In the genomic region with DNA sequence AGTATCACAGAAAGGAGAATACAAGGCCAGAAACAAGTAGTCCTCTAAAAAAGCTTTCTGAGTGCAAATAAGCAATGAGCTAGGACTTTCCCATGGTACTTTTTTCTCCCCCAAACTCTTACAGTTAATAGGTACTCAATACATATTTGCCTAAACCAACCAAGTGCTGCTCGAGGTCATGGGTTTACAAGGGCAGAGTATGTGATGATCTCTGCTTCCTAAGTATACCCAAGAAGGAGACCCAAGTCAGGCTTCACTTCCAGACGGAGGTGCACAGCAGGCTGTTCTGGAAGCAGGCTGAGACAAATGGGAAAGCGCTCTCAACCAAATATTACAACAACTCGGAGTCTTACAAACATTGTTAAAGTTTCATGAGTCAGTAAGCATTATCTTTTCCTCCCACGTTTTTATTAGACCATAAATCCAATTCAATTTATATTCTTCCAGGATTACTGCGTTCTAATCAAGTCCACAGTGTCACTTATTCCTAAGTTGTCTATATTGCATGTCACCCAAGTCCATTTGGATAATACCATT, we compare ENCODE assay signal across 1 cellular context.
TF ChIP-seq lines count a peak whose summit lies in the region.

No MANE protein-coding gene starts in this region.

TF ChIP-seq in GM23338, 12 proteins besides CTCF, POLR2A, EP300 and RAD21:
- TF ChIP-seq, protein P1, sequence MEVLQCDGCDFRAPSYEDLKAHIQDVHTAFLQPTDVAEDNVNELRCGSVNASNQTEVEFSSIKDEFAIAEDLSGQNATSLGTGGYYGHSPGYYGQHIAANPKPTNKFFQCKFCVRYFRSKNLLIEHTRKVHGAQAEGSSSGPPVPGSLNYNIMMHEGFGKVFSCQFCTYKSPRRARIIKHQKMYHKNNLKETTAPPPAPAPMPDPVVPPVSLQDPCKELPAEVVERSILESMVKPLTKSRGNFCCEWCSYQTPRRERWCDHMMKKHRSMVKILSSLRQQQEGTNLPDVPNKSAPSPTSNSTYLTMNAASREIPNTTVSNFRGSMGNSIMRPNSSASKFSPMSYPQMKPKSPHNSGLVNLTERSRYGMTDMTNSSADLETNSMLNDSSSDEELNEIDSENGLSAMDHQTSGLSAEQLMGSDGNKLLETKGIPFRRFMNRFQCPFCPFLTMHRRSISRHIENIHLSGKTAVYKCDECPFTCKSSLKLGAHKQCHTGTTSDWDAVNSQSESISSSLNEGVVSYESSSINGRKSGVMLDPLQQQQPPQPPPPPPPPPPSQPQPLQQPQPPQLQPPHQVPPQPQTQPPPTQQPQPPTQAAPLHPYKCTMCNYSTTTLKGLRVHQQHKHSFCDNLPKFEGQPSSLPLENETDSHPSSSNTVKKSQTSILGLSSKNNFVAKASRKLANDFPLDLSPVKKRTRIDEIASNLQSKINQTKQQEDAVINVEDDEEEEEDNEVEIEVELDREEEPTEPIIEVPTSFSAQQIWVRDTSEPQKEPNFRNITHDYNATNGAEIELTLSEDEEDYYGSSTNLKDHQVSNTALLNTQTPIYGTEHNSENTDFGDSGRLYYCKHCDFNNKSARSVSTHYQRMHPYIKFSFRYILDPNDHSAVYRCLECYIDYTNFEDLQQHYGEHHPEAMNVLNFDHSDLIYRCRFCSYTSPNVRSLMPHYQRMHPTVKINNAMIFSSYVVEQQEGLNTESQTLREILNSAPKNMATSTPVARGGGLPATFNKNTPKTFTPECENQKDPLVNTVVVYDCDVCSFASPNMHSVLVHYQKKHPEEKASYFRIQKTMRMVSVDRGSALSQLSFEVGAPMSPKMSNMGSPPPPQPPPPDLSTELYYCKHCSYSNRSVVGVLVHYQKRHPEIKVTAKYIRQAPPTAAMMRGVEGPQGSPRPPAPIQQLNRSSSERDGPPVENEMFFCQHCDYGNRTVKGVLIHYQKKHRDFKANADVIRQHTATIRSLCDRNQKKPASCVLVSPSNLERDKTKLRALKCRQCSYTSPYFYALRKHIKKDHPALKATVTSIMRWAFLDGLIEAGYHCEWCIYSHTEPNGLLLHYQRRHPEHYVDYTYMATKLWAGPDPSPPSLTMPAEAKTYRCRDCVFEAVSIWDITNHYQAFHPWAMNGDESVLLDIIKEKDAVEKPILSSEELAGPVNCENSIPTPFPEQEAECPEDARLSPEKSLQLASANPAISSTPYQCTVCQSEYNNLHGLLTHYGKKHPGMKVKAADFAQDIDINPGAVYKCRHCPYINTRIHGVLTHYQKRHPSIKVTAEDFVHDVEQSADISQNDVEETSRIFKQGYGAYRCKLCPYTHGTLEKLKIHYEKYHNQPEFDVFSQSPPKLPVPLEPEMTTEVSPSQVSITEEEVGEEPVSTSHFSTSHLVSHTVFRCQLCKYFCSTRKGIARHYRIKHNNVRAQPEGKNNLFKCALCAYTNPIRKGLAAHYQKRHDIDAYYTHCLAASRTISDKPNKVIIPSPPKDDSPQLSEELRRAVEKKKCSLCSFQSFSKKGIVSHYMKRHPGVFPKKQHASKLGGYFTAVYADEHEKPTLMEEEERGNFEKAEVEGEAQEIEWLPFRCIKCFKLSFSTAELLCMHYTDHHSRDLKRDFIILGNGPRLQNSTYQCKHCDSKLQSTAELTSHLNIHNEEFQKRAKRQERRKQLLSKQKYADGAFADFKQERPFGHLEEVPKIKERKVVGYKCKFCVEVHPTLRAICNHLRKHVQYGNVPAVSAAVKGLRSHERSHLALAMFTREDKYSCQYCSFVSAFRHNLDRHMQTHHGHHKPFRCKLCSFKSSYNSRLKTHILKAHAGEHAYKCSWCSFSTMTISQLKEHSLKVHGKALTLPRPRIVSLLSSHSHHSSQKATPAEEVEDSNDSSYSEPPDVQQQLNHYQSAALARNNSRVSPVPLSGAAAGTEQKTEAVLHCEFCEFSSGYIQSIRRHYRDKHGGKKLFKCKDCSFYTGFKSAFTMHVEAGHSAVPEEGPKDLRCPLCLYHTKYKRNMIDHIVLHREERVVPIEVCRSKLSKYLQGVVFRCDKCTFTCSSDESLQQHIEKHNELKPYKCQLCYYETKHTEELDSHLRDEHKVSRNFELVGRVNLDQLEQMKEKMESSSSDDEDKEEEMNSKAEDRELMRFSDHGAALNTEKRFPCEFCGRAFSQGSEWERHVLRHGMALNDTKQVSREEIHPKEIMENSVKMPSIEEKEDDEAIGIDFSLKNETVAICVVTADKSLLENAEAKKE (CRISPR knock-in tag; IDR thresholded peaks at IDR 0.05): no peak
- TF ChIP-seq EZH2 (IDR thresholded peaks at IDR 0.05; ENCODE audit: low read depth, unreplicated experiment) (no peak), CREB1 (CRISPR knock-in tag; IDR thresholded peaks at IDR 0.05; ENCODE audit: low read depth) (no peak), ZNF114 (CRISPR knock-in tag; IDR thresholded peaks at IDR 0.05) (no peak), STAT1 (IDR thresholded peaks at IDR 0.05; ENCODE audit: unreplicated experiment) (no peak), ZNF331 (CRISPR knock-in tag; IDR thresholded peaks at IDR 0.05; ENCODE audit: low read depth) (no peak), EZH2phosphoT487 (IDR thresholded peaks at IDR 0.05; ENCODE audit: unreplicated experiment) (no peak), JUNB (IDR thresholded peaks at IDR 0.05; ENCODE audit: unreplicated experiment) (no peak), NANOG (IDR thresholded peaks at IDR 0.05; ENCODE audit: borderline replicate concordance) (no peak), POLR2AphosphoS5 (IDR thresholded peaks at IDR 0.05; ENCODE audit: low read depth) (no peak)
- TF ChIP-seq, protein P2, sequence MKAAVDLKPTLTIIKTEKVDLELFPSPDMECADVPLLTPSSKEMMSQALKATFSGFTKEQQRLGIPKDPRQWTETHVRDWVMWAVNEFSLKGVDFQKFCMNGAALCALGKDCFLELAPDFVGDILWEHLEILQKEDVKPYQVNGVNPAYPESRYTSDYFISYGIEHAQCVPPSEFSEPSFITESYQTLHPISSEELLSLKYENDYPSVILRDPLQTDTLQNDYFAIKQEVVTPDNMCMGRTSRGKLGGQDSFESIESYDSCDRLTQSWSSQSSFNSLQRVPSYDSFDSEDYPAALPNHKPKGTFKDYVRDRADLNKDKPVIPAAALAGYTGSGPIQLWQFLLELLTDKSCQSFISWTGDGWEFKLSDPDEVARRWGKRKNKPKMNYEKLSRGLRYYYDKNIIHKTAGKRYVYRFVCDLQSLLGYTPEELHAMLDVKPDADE (IDR thresholded peaks at IDR 0.05): no peak
- TF ChIP-seq, protein P3, sequence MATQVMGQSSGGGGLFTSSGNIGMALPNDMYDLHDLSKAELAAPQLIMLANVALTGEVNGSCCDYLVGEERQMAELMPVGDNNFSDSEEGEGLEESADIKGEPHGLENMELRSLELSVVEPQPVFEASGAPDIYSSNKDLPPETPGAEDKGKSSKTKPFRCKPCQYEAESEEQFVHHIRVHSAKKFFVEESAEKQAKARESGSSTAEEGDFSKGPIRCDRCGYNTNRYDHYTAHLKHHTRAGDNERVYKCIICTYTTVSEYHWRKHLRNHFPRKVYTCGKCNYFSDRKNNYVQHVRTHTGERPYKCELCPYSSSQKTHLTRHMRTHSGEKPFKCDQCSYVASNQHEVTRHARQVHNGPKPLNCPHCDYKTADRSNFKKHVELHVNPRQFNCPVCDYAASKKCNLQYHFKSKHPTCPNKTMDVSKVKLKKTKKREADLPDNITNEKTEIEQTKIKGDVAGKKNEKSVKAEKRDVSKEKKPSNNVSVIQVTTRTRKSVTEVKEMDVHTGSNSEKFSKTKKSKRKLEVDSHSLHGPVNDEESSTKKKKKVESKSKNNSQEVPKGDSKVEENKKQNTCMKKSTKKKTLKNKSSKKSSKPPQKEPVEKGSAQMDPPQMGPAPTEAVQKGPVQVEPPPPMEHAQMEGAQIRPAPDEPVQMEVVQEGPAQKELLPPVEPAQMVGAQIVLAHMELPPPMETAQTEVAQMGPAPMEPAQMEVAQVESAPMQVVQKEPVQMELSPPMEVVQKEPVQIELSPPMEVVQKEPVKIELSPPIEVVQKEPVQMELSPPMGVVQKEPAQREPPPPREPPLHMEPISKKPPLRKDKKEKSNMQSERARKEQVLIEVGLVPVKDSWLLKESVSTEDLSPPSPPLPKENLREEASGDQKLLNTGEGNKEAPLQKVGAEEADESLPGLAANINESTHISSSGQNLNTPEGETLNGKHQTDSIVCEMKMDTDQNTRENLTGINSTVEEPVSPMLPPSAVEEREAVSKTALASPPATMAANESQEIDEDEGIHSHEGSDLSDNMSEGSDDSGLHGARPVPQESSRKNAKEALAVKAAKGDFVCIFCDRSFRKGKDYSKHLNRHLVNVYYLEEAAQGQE (IDR thresholded peaks at IDR 0.05; ENCODE audit: unreplicated experiment): no peak
